In genomic region chr12:54352022-54352531, GRCh38 we compare ENCODE assay signal across 1 cellular context.
TF ChIP-seq lines count a peak whose summit lies in the region.

No MANE protein-coding gene starts in this region.

TF ChIP-seq in K562, 482 proteins besides CTCF, POLR2A, EP300 and RAD21 (continued from another document):
- TF ChIP-seq UBTF (IDR thresholded peaks at IDR 0.05; ENCODE audit: borderline replicate concordance in 1 of 2, low read depth in 2 of 2, low read length in 2 of 2), result peak; percentile 54 to 76; a peak in 1 of 4 replicates
- no peak for TF ChIP-seq HNRNPL (IDR thresholded peaks at IDR 0.05; ENCODE audit: low read depth, low read length)
- TF ChIP-seq AFF1 (IDR thresholded peaks at IDR 0.05; ENCODE audit: low read depth in 1 of 2, partially characterized antibody in 2 of 2), result no peak
- TF ChIP-seq ZBTB7A (IDR thresholded peaks at IDR 0.05; ENCODE audit: borderline replicate concordance, control insufficient read depth, low read depth, low read length), result peak; percentile 67; the same call in 1 of the 2 replicates
- no peak for TF ChIP-seq KDM2B (CRISPR knock-in tag; IDR thresholded peaks at IDR 0.05)
- no peak for TF ChIP-seq JUNB (CRISPR knock-in tag; conservative IDR thresholded peaks at IDR 0.05)
- TF ChIP-seq ZBTB17 (CRISPR knock-in tag; IDR thresholded peaks at IDR 0.05), result no peak
- no peak for TF ChIP-seq ATF4 (CRISPR knock-in tag; IDR thresholded peaks at IDR 0.05)
- peak; percentile 68 for TF ChIP-seq CXXC5 (CRISPR knock-in tag; IDR thresholded peaks at IDR 0.05)
- TF ChIP-seq ZNF212 (CRISPR knock-in tag; IDR thresholded peaks at IDR 0.05), result no peak
- peak; percentile 54; the same call in 1 of the 2 replicates for TF ChIP-seq SMAD4 (CRISPR knock-in tag; conservative IDR thresholded peaks at IDR 0.05)
- no peak for TF ChIP-seq ZNF436 (CRISPR knock-in tag; IDR thresholded peaks at IDR 0.05)
- TF ChIP-seq ARID1B (IDR thresholded peaks at IDR 0.05), result peak; percentile 72
- peak; percentile 77; the same call in 1 of the 2 replicates for TF ChIP-seq RFX1 (IDR thresholded peaks at IDR 0.05)
- no peak for TF ChIP-seq HSF4 (CRISPR knock-in tag; IDR thresholded peaks at IDR 0.05; ENCODE audit: borderline replicate concordance)
